ENCODE assay signal across 14 cellular contexts in the genomic region with DNA sequence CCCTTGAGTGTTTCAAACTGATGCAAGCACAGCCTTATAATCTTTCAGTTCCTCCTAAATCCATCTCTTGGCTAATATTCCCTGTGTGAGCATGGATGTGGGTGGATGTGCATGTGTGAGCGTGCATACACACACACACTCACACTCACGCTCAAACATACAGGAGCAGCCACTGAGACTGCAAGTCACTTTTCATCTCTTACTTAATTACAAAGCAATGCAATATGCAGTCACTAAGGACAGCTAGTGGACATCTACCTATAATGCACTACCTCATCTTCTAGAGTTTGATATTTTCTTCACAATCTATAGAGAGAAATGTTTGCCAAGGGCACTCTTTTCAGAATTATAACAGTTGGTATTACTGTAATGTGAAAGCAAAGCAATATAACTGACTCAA. TPM values are rescaled to one million over a fixed set of nuclear protein-coding genes. Genes with fewer than 3 reads are reported as not detected.
A peak's percentile ranks its signal among the peaks of the same experiment; 100 is the strongest.
DNase-seq lines count a peak whose midpoint lies in the region; ATAC-seq and TF ChIP-seq lines count a peak whose summit lies in the region.
"Had no signal": no experiment of that assay in that cellular context is flagged by ENCODE, and none has a peak within 500 bp of the region (broad histone marks: within the 10 kb centered on the region; RNA-seq: fewer than 3 reads in every experiment).

No MANE protein-coding gene starts in this region.

- ATAC-seq in natural killer cell, result no peak

- H3K27ac ChIP-seq in coronary artery, result no peak overlapping the region

- H3K4me3 ChIP-seq in endocrine pancreas (ENCODE audit: control insufficient read depth, insufficient read depth, low read length) (peak overlapping the region; percentile 86), neuron (ENCODE audit: low read length) (peak overlapping the region; percentile 78), coronary artery (no peak overlapping the region)

- intact Hi-C loops in natural killer cell (cut with micrococcal nuclease), result no loop called here

- H3K4me1 ChIP-seq in endocrine pancreas (ENCODE audit: control insufficient read depth, insufficient read depth, low read length) (peaks cover 22% of the 10 kb centered on the region), neuron (ENCODE audit: insufficient read depth, low read length) (peaks cover 32% of the 10 kb centered on the region)

- H3K9me3 ChIP-seq in endocrine pancreas (ENCODE audit: control insufficient read depth, low read length) (no peaks in the 10 kb centered on the region), neuron (ENCODE audit: low read length) (no peaks in the 10 kb centered on the region)

- H3K27me3 Mint-ChIP-seq in natural killer cell (ENCODE audit: low read depth in 2 of 2), result peaks cover 0 to 5% of the 10 kb centered on the region in 2 donors

- H3K36me3 ChIP-seq in endocrine pancreas (ENCODE audit: control insufficient read depth, insufficient read depth, low read length) (no peaks in the 10 kb centered on the region), neuron (ENCODE audit: insufficient read depth, low read length) (no peaks in the 10 kb centered on the region)

- H2AFZ ChIP-seq in neuron (ENCODE audit: low read depth, low read length), result no peak overlapping the region

- no peaks in the 10 kb centered on the region for H3K36me3 Mint-ChIP-seq in natural killer cell
- H3K36me3 Mint-ChIP-seq: activated CD4-positive, alpha-beta memory T cell treated with anti-CD3 and anti-CD28 coated beads for 36 hours; CD8-positive, alpha-beta memory T cell had no signal

- no peaks in the 10 kb centered on the region for H3K4me1 Mint-ChIP-seq in natural killer cell

- DNase-seq in NCI-H1436 treated with DMSO at 0.1 percent for 48 hours (lab: John Stamatoyannopoulos, UW) (peak; percentile 45), NCI-H1436 (lab: John Stamatoyannopoulos, UW) (no peak), NCI-H2227 (lab: John Stamatoyannopoulos, UW; ENCODE audit: unreplicated experiment) (peak; percentile 8), coronary artery (ENCODE audit: low spot score) (no peak), natural killer cell (no peak), iPS-NIHi11 (ENCODE audit: low spot score) (no peak)
- DNase-seq: activated CD4-positive, alpha-beta memory T cell treated with anti-CD3 and anti-CD28 coated beads for 36 hours; CD8-positive, alpha-beta memory T cell; cortex of kidney; H7; T-helper 9 cell had no signal

- no peak overlapping the region for H3K27ac Mint-ChIP-seq in natural killer cell
- H3K27ac Mint-ChIP-seq: activated CD4-positive, alpha-beta memory T cell treated with anti-CD3 and anti-CD28 coated beads for 36 hours; activated T-helper 1 cell treated with anti-CD3 and anti-CD28 coated beads, Interleukin-12 subunit alpha, Interleukin-12 subunit beta, Interleukin-2, Interleukin-4 antibody, amounts not matched to agents 30 ng/mL and 10 ng/mL and 1 ng/mL, durations not matched to agents 14 hours and 24 hours and 36 hours; CD8-positive, alpha-beta memory T cell had no signal

- no peak overlapping the region for H3K4me3 Mint-ChIP-seq in natural killer cell
- H3K4me3 Mint-ChIP-seq: activated CD4-positive, alpha-beta memory T cell treated with anti-CD3 and anti-CD28 coated beads for 36 hours; activated T-helper 1 cell treated with anti-CD3 and anti-CD28 coated beads, Interleukin-12 subunit alpha, Interleukin-12 subunit beta, Interleukin-2, Interleukin-4 antibody, amounts not matched to agents 30 ng/mL and 10 ng/mL and 1 ng/mL, durations not matched to agents 14 hours and 24 hours and 36 hours; CD8-positive, alpha-beta memory T cell had no signal

- no peaks in the 10 kb centered on the region for H3K27me3 ChIP-seq in endocrine pancreas (ENCODE audit: control insufficient read depth, insufficient read depth, low read length)
- H3K27me3 ChIP-seq in neuron (ENCODE audit: insufficient read depth, low read length), result no peaks in the 10 kb centered on the region

- H3K9me3 Mint-ChIP-seq in natural killer cell, result peaks cover 3 to 8% of the 10 kb centered on the region in 2 donors
- H3K9me3 Mint-ChIP-seq: activated CD4-positive, alpha-beta memory T cell treated with anti-CD3 and anti-CD28 coated beads for 36 hours; activated T-helper 1 cell treated with anti-CD3 and anti-CD28 coated beads, Interleukin-12 subunit alpha, Interleukin-12 subunit beta, Interleukin-2, Interleukin-4 antibody, amounts not matched to agents 30 ng/mL and 10 ng/mL and 1 ng/mL, durations not matched to agents 14 hours and 24 hours and 36 hours had no signal

- no peak overlapping the region for H3K9ac ChIP-seq in endocrine pancreas (ENCODE audit: control insufficient read depth, insufficient read depth, low read length)

- TF ChIP-seq CTCF in coronary artery (IDR thresholded peaks at IDR 0.05) (no peak), natural killer cell (IDR thresholded peaks at IDR 0.05) (no peak)

RNA-seq across cellular contexts. Expression of a gene that starts 1.4 kb away (rescaled TPM):
- total RNA-seq in natural killer cell, result not detected
- total RNA-seq: activated CD4-positive, alpha-beta memory T cell treated with anti-CD3 and anti-CD28 coated beads for 36 hours; activated T-helper 1 cell treated with anti-CD3 and anti-CD28 coated beads, Interleukin-12 subunit alpha, Interleukin-12 subunit beta, Interleukin-2, Interleukin-4 antibody, amounts not matched to agents 30 ng/mL and 10 ng/mL and 1 ng/mL, durations not matched to agents 14 hours and 24 hours and 36 hours; CD8-positive, alpha-beta memory T cell had no signal

Comparison
In these comparisons a context has a peak if more than half of its experiments do, and no peak if none do; other contexts are left out.
1. DNase-seq: peak in NCI-H1436 treated with DMSO at 0.1 percent for 48 hours (single experiment) and NCI-H2227 (single experiment); none in NCI-H1436 (single experiment), coronary artery (single experiment), natural killer cell (single experiment) and iPS-NIHi11 (single experiment).